6 cellular contexts compared by ENCODE assay signal in the genomic region with DNA sequence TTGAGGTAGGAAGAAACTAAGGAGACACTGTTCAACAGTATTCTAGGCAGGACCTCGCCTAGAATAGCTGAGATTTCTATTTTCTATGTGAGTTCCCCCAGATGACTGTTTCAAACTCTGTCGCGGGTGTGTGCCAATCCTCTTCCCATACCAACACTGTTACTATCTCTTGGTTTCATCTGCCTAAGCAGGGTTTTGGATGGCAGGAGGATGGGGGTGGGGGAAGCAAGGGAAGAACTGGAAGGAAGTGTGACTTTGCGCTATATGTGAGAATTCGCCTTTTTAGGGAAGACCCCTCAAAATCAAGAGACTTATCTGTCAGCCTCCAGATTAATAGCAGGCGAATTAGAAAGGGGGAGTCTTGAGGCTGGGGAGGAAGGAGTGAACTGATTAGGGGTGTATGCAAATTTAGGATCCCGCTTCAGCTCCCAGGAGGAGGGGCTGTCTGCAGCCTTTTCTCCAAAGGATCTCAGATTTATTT. TPM values are rescaled to one million over a fixed set of nuclear protein-coding genes. Genes with fewer than 3 reads are reported as not detected.
DNase-seq lines count a peak whose midpoint lies in the region; ATAC-seq and TF ChIP-seq lines count a peak whose summit lies in the region.

No MANE protein-coding gene starts in this region.

- TF ChIP-seq POLR2A in lower leg skin (IDR thresholded peaks at IDR 0.05), result no peak

- no peaks in the 10 kb centered on the region for H4K20me1 ChIP-seq in fibroblast of lung (ENCODE audit: control insufficient read depth, extremely low read depth, insufficient read depth, low read length)

- H3K27me3 ChIP-seq in NT2/D1 (ENCODE audit: insufficient read depth, insufficient read length) (no peaks in the 10 kb centered on the region), fibroblast of lung (ENCODE audit: control insufficient read depth, insufficient read depth, low read length) (no peaks in the 10 kb centered on the region)

- H3K9ac ChIP-seq in NT2/D1 (ENCODE audit: insufficient read length, low read depth) (peak overlapping the region; percentile 76), fibroblast of lung (ENCODE audit: insufficient read depth, low read length) (peak overlapping the region; percentile 27)

- H3K9me3 ChIP-seq in NT2/D1 (ENCODE audit: insufficient read depth, low read length), result no peaks in the 10 kb centered on the region
- no peaks in the 10 kb centered on the region for H3K9me3 ChIP-seq in fibroblast of lung (ENCODE audit: control insufficient read depth, insufficient read depth, low read depth, low read length)

- no peaks in the 10 kb centered on the region for H3K4me1 ChIP-seq in NT2/D1 (ENCODE audit: insufficient read depth, insufficient read length)
- H3K4me1 ChIP-seq in fibroblast of lung (ENCODE audit: control insufficient read depth, extremely low read depth, insufficient read depth, low read length), result peaks cover 7% of the 10 kb centered on the region

- TF ChIP-seq CTCF in fibroblast of lung (conservative IDR thresholded peaks at IDR 0.05 in 1 of 2, IDR thresholded peaks at IDR 0.05 in 1 of 2; ENCODE audit: low read depth in 1 of 2, low read length in 2 of 2) (no peak), lower leg skin (IDR thresholded peaks at IDR 0.05) (no peak)

- no peak for DNase-seq in NT2/D1 (ENCODE audit: low read depth, low spot score)
- DNase-seq in fibroblast of lung (ENCODE audit: low read depth in 2 of 2), result peak in 1 of 2 donors; percentile 6
- peak; percentile 19 for DNase-seq in stimulated activated naive CD8-positive, alpha-beta T cell treated with anti-CD3 and anti-CD28 coated beads, Interleukin-15, Interleukin-2, amounts not matched to agents 100 U/mL and 50 U/mL, for 24 hours
- DNase-seq in lower leg skin (ENCODE audit: low spot score in 2 of 2), result no peak
- DNase-seq in NCI-H2029 (lab: John Stamatoyannopoulos, UW), result no peak

- H3K36me3 ChIP-seq in NT2/D1 (ENCODE audit: insufficient read depth, insufficient read length, low read length) (peaks cover 25% of the 10 kb centered on the region), fibroblast of lung (ENCODE audit: control insufficient read depth, insufficient read depth, low read length) (peaks cover 3% of the 10 kb centered on the region)

- ATAC-seq in GM18502 (IDR thresholded peaks at IDR 0.05; ENCODE audit: poor library complexity, unreplicated experiment), result peak; percentile 3
- ATAC-seq in stimulated activated naive CD8-positive, alpha-beta T cell treated with anti-CD3 and anti-CD28 coated beads, Interleukin-15, Interleukin-2, amounts not matched to agents 100 U/mL and 50 U/mL, for 24 hours, result no peak

- WGBS in lower leg skin, 2 donors, result 16 to 20% methylated on average over 7 of the region's 7 CpGs

- H3K4me2 ChIP-seq in fibroblast of lung (ENCODE audit: extremely low read depth, insufficient read depth, low read length), result peak overlapping the region; percentile 42

- H3K79me2 ChIP-seq in fibroblast of lung (ENCODE audit: control insufficient read depth, insufficient read depth, low read length), result peaks cover 28% of the 10 kb centered on the region

- intact Hi-C loops in lower leg skin (cut with DNase I; ENCODE audit: low total_unique reads), result no loop called here

- peak overlapping the region; percentile 2 for H2AFZ ChIP-seq in fibroblast of lung (ENCODE audit: low read length)

- H3K4me3 ChIP-seq in NT2/D1 (ENCODE audit: insufficient read length, low read depth), result peak overlapping the region; percentile 41
- H3K4me3 ChIP-seq in fibroblast of lung (replicated peaks in 1 of 4; ENCODE audit: control extremely low read depth in 1 of 4, insufficient read depth in 1 of 4, low read depth in 3 of 4, low read length in 4 of 4), result peak overlapping the region; percentile 16 to 66 (median 41)
- H3K4me3 ChIP-seq in lower leg skin (ENCODE audit: low read depth, poor library complexity, severe bottlenecking), result no peak overlapping the region

- peak overlapping the region; percentile 62 for H3K27ac ChIP-seq in fibroblast of lung (ENCODE audit: insufficient read depth, low read length)

RNA-seq across cellular contexts. Expression of gene G6PC3, which starts 0.5 kb away (rescaled TPM):
- total RNA-seq in fibroblast of lung (12.3 and 40.0 TPM in 2 replicates), lower leg skin (10 to 100 TPM; 10.9 to 14.8 (median 12.1) TPM)
- 76.1 and 113 TPM in 2 replicates for polyA plus RNA-seq in fibroblast of lung
- 99.8 and 147 TPM in 2 replicates for polyA plus RNA-seq in fibroblast of lung (2012)
- polyA minus RNA-seq in fibroblast of lung (ENCODE audit: low replicate concordance), result 190 and 204 TPM in 2 replicates

RNA-seq across cellular contexts. Expression of gene LSM12, which starts 3.5 kb away (rescaled TPM):
- total RNA-seq in fibroblast of lung (21.8 and 25.6 TPM in 2 replicates), lower leg skin (10 to 100 TPM; 15.0 to 31.7 (median 19.0) TPM)
- 79.3 and 86.4 TPM in 2 replicates for polyA plus RNA-seq in fibroblast of lung
- 49.0 and 51.2 TPM in 2 replicates for polyA plus RNA-seq in fibroblast of lung (2012)
- polyA minus RNA-seq in fibroblast of lung (ENCODE audit: low replicate concordance), result 41.1 and 55.5 TPM in 2 replicates

RNA-seq across cellular contexts. Expression of gene HDAC5, which starts 53.4 kb away (rescaled TPM):
- 66.8 and 125 TPM in 2 replicates for total RNA-seq in fibroblast of lung
- 31.3 and 35.1 TPM in 2 replicates for polyA plus RNA-seq in fibroblast of lung
- polyA plus RNA-seq in fibroblast of lung (2012), result 55.6 and 56.9 TPM in 2 replicates
- 205 and 240 TPM in 2 replicates for polyA minus RNA-seq in fibroblast of lung (ENCODE audit: low replicate concordance)
- total RNA-seq in lower leg skin, result 100 to 1,000 TPM; 179 to 208 (median 190) TPM

RNA-seq across cellular contexts. Expression of gene TMEM101, which starts 55.3 kb away (rescaled TPM):
- total RNA-seq in fibroblast of lung (99.4 and 107 TPM in 2 replicates), lower leg skin (10 to 100 TPM; 28.4 to 48.0 (median 41.2) TPM)
- 26.0 and 32.3 TPM in 2 replicates for polyA plus RNA-seq in fibroblast of lung
- 26.5 and 33.9 TPM in 2 replicates for polyA plus RNA-seq in fibroblast of lung (2012)
- polyA minus RNA-seq in fibroblast of lung (ENCODE audit: low replicate concordance), result 54.5 and 98.6 TPM in 2 replicates
